ENCODE assay signal across 8 cellular contexts in the genomic region with DNA sequence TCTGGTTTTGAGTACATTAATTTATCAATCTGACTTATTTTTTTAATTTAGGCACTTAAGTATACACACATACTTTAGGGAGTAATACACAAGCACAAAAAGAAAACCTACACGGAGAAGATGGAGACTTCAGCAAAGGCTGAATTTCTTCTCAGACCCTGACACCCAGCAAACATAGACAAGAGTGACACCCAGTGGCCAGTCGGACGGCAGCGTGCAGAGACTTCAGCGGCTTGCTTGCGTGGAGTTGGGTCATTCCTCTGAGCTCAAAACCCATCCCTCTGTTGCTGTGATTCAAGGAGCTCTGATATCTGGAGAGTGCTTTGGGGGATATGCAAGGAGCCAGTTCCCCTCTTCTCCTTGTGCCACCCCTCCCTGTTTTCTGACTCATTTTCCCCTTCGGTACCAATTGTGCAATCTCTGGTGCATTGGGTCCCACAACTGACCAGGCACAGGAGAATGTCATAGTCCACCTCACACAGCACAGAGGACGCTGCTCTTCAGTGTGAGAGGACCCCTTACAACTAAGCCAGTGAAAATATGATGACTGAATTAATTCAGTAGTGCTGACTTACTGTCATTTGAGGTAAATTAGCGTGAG. TPM values are rescaled to one million over a fixed set of nuclear protein-coding genes. Genes with fewer than 3 reads are reported as not detected.
A peak's percentile ranks its signal among the peaks of the same experiment; 100 is the strongest.
DNase-seq lines count a peak whose midpoint lies in the region; ATAC-seq and TF ChIP-seq lines count a peak whose summit lies in the region.

No MANE protein-coding gene starts in this region.

- CTCF ChIA-PET in activated CD4-positive, alpha-beta memory T cell treated with anti-CD3 and anti-CD28 coated beads, Interleukin-2, amount 10 ng/mL, durations not matched to agents 7 days and 5 days (lab: Charles Lee) = interaction anchor here (0.6 to 8.2 kb wide), 32 partner anchors 8 to 836 kb away, joined by 3 to 241 read pairs (median 4); no protein-coding TSS in a partner anchor

- TF ChIP-seq CTCF in CD14-positive monocyte (IDR thresholded peaks at IDR 0.05) = peak; percentile 86

- H3K27me3 Mint-ChIP-seq in CD14-positive monocyte (ENCODE audit: low read depth in 3 of 3) = peaks cover 0 to 2% (median 2%) of the 10 kb centered on the region in 3 donors
- H3K27me3 Mint-ChIP-seq in activated CD4-positive, alpha-beta memory T cell treated with anti-CD3 and anti-CD28 coated beads, Interleukin-2, amount 10 ng/mL, durations not matched to agents 7 days and 5 days = no peaks in the 10 kb centered on the region
- H3K27me3 Mint-ChIP-seq in memory B cell = peaks cover 7% of the 10 kb centered on the region

- POLR2A ChIA-PET in activated CD4-positive, alpha-beta memory T cell treated with anti-CD3 and anti-CD28 coated beads, Interleukin-2, amount 10 ng/mL, durations not matched to agents 7 days and 5 days (lab: Charles Lee) = interaction anchor here (0.6 to 0.9 kb wide), 2 partner anchors 209 to 294 kb away, joined by 3 read pairs; partner anchors contain the start of gene ADRB2

- H3K9me3 Mint-ChIP-seq in CD14-positive monocyte = no peaks in the 10 kb centered on the region
- H3K9me3 Mint-ChIP-seq in activated CD4-positive, alpha-beta memory T cell treated with anti-CD3 and anti-CD28 coated beads, Interleukin-2, amount 10 ng/mL, durations not matched to agents 7 days and 5 days = no peaks in the 10 kb centered on the region
- no peaks in the 10 kb centered on the region for H3K9me3 Mint-ChIP-seq in memory B cell

- intact Hi-C loops in CD14-positive monocyte (cut with micrococcal nuclease) = loop anchor here (10.0 kb wide), 3 partner anchors 301 to 851 kb away; no protein-coding TSS in a partner anchor

- H3K4me3 Mint-ChIP-seq in CD14-positive monocyte (peak overlapping the region in 1 of 2 donors; percentile 61), memory B cell (no peak overlapping the region)
- no peak overlapping the region for H3K4me3 Mint-ChIP-seq in activated CD4-positive, alpha-beta memory T cell treated with anti-CD3 and anti-CD28 coated beads, Interleukin-2, amount 10 ng/mL, durations not matched to agents 7 days and 5 days

- peak overlapping the region in 3 of 7 donors; percentile 5 to 52 (median 31) for H3K27ac Mint-ChIP-seq in CD14-positive monocyte
- H3K27ac Mint-ChIP-seq in activated CD4-positive, alpha-beta memory T cell treated with anti-CD3 and anti-CD28 coated beads, Interleukin-2, amount 10 ng/mL, durations not matched to agents 7 days and 5 days = no peak overlapping the region
- no peak overlapping the region for H3K27ac Mint-ChIP-seq in memory B cell

- ATAC-seq in GM19351 (IDR thresholded peaks at IDR 0.05; ENCODE audit: unreplicated experiment) = peak; percentile 97
- peak; percentile 85 for ATAC-seq in HG03442 (IDR thresholded peaks at IDR 0.05; ENCODE audit: unreplicated experiment)
- peak; percentile 88 for ATAC-seq in memory B cell (ENCODE audit: low read depth)

- H3K4me1 Mint-ChIP-seq in CD14-positive monocyte (peaks cover 53% of the 10 kb centered on the region), memory B cell (peaks cover 5% of the 10 kb centered on the region)
- H3K4me1 Mint-ChIP-seq in activated CD4-positive, alpha-beta memory T cell treated with anti-CD3 and anti-CD28 coated beads, Interleukin-2, amount 10 ng/mL, durations not matched to agents 7 days and 5 days = peaks cover 42% of the 10 kb centered on the region

- DNase-seq in CD14-positive monocyte (ENCODE audit: low spot score) = peak; percentile 64
- DNase-seq in NCI-H82 treated with DMSO at 0.1 percent for 48 hours (lab: John Stamatoyannopoulos, UW; ENCODE audit: unreplicated experiment) = peak; percentile 51
- peak; percentile 79 for DNase-seq in activated CD4-positive, alpha-beta memory T cell treated with anti-CD3 and anti-CD28 coated beads, Interleukin-2, amount 10 ng/mL, durations not matched to agents 7 days and 5 days
- DNase-seq in ecto neural progenitor cell (ENCODE audit: low spot score) = peak; percentile 81
- peak; percentile 61 to 69 for DNase-seq in memory B cell (ENCODE audit: low spot score in 2 of 2)
- DNase-seq in stimulated activated CD8-positive, alpha-beta memory T cell treated with anti-CD3 and anti-CD28 coated beads, Interleukin-2, amount 100 ng/mL, for 48 hours (ENCODE audit: low read depth in 2 of 2) = peak; percentile 41 to 50

- H3K36me3 Mint-ChIP-seq in CD14-positive monocyte (no peaks in the 10 kb centered on the region), memory B cell (no peaks in the 10 kb centered on the region)
- no peaks in the 10 kb centered on the region for H3K36me3 Mint-ChIP-seq in activated CD4-positive, alpha-beta memory T cell treated with anti-CD3 and anti-CD28 coated beads, Interleukin-2, amount 10 ng/mL, durations not matched to agents 7 days and 5 days (ENCODE audit: low read depth)

RNA-seq across cellular contexts. Expression of gene SH3TC2, which starts 27.5 kb away (rescaled TPM):
- polyA plus RNA-seq in CD14-positive monocyte = under 1 TPM; 0.14 to 0.30 TPM
- not detected for total RNA-seq in activated CD4-positive, alpha-beta memory T cell treated with anti-CD3 and anti-CD28 coated beads, Interleukin-2, amount 10 ng/mL, durations not matched to agents 7 days and 5 days

Comparison
In these comparisons a context has a peak if more than half of its experiments do, and no peak if none do; other contexts are left out.
1. Peak in every context shown above with its lines: DNase-seq and ATAC-seq.